ENCODE assay signal across 19 cellular contexts in the genomic region with DNA sequence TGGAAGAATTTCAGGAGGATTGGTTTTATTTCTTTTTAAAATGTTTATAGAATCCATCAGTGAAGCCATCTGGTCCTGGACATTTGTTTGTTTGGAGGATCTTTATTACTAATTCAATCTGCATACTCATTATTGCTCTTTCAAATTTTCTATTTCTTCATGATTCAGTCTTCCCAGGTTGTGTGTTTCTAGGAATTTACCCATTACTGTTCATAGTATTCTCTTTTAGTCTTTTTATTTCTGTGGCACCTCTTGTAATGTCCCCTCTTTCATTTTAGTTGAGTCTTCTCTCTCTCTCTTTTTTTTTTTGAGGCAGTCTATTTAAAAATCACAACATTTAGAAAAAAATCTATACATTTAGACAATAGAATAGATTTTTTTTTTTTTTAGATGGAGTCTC. TPM values are rescaled to one million over a fixed set of nuclear protein-coding genes. Genes with fewer than 3 reads are reported as not detected.
DNase-seq lines count a peak whose midpoint lies in the region; ATAC-seq and TF ChIP-seq lines count a peak whose summit lies in the region.
"Had no signal": no experiment of that assay in that cellular context is flagged by ENCODE, and none has a peak within 500 bp of the region (broad histone marks: within the 10 kb centered on the region; RNA-seq: fewer than 3 reads in every experiment).

No MANE protein-coding gene starts in this region.

- H2AFZ ChIP-seq in PC-3 (ENCODE audit: low read length) = no peak overlapping the region

- H3K9me2 ChIP-seq in PC-3 (replicated peaks; ENCODE audit: low read length) = no peaks in the 10 kb centered on the region

- no peaks in the 10 kb centered on the region for H3K27me3 Mint-ChIP-seq in activated T-cell treated with anti-CD3 and anti-CD28 coated beads, Interleukin-2, amount 50 U/mL, for 72 hours (ENCODE audit: low read depth)
- no peaks in the 10 kb centered on the region for H3K27me3 Mint-ChIP-seq in activated naive CD8-positive, alpha-beta T cell treated with anti-CD3 and anti-CD28 coated beads for 36 hours
- H3K27me3 Mint-ChIP-seq: progenitor cell of endocrine pancreas; stimulated activated memory B cell treated with anti-CD40 and anti-IgM and Interleukin-4, amounts not matched to agents 10 μg/mL and 1 μg/mL and 100 μg/mL, for 72 hours had no signal

- POLR2A ChIA-PET in PC-3 (lab: Charles Lee; ENCODE audit: unreplicated experiment) = no interaction called here

- H3K36me3 ChIP-seq in PC-3 (ENCODE audit: low read depth, low read length) = peaks cover 13% of the 10 kb centered on the region; the same call in 1 of the 2 replicates
- H3K36me3 ChIP-seq in neutrophil = peaks cover 69% of the 10 kb centered on the region
- H3K36me3 ChIP-seq: brain microvascular endothelial cell, colonic mucosa, tibial artery had no signal

- peaks cover 27% of the 10 kb centered on the region for H3K4me1 ChIP-seq in PC-3 (ENCODE audit: insufficient read depth, low read length)
- peaks cover 41 to 67% of the 10 kb centered on the region in 2 experiments for H3K4me1 ChIP-seq in neutrophil (ENCODE audit: control insufficient read depth in 1 of 2, insufficient read depth in 1 of 2, low read depth in 1 of 2, low read length in 1 of 2)
- H3K4me1 ChIP-seq: colonic mucosa, tibial artery had no signal

- H3K9me3 ChIP-seq in PC-3 (ENCODE audit: low read length) (peaks cover 19% of the 10 kb centered on the region), neutrophil (no peaks in the 10 kb centered on the region)
- H3K9me3 ChIP-seq: colonic mucosa, tibial artery had no signal

- BruUV-seq in PC-3 (replicated peaks; lab: Mats Ljungman, UMichigan) = no TSS peak

- H3K36me3 Mint-ChIP-seq in activated T-cell treated with anti-CD3 and anti-CD28 coated beads, Interleukin-2, amount 50 U/mL, for 72 hours (ENCODE audit: insufficient read depth in 2 of 2) = peaks cover 29 to 58% of the 10 kb centered on the region in 2 donors
- H3K36me3 Mint-ChIP-seq in activated naive CD8-positive, alpha-beta T cell treated with anti-CD3 and anti-CD28 coated beads for 36 hours = peaks cover 72% of the 10 kb centered on the region

- no peak for DNase-seq in activated T-cell treated with anti-CD3 and anti-CD28 coated beads, Interleukin-2, amount 50 U/mL, for 72 hours
- no peak for DNase-seq in activated T-cell treated with anti-CD3 and anti-CD28 coated beads, Interleukin-2, amount 50 U/mL, for 48 hours
- no peak for DNase-seq in PC-3
- no peak for DNase-seq in activated naive CD8-positive, alpha-beta T cell treated with anti-CD3 and anti-CD28 coated beads for 36 hours
- no peak for DNase-seq in NK-92 (lab: John Stamatoyannopoulos, UW; ENCODE audit: unreplicated experiment)
- no peak for DNase-seq in DMS153 (lab: John Stamatoyannopoulos, UW)
- DNase-seq: activated CD8-positive, alpha-beta memory T cell treated with anti-CD3 and anti-CD28 coated beads, Interleukin-2, amount 50 U/mL, for 4 hours; brain microvascular endothelial cell; colonic mucosa; DMS79; NCI-H187; tibial artery had no signal

- H3K4me3 Mint-ChIP-seq in activated T-cell treated with anti-CD3 and anti-CD28 coated beads, Interleukin-2, amount 50 U/mL, for 72 hours = peak overlapping the region in 1 of 2 donors; percentile 46
- H3K4me3 Mint-ChIP-seq in activated naive CD8-positive, alpha-beta T cell treated with anti-CD3 and anti-CD28 coated beads for 36 hours = peak overlapping the region; percentile 15
- H3K4me3 Mint-ChIP-seq: stimulated activated memory B cell treated with anti-CD40 and anti-IgM and Interleukin-4, amounts not matched to agents 10 μg/mL and 1 μg/mL and 100 μg/mL, for 72 hours had no signal

- H3F3A ChIP-seq in PC-3 (ENCODE audit: low read length, unreplicated experiment) = peaks cover 4% of the 10 kb centered on the region

- TF ChIP-seq CTCF in PC-3 (conservative IDR thresholded peaks at IDR 0.05; ENCODE audit: low read depth, low read length) (no peak), neutrophil (IDR thresholded peaks at IDR 0.05) (no peak)

- ATAC-seq in activated T-cell treated with anti-CD3 and anti-CD28 coated beads, Interleukin-2, amount 50 U/mL, for 72 hours (replicated peaks in 1 of 2) = no peak
- no peak for ATAC-seq in PC-3
- ATAC-seq in GM21723 (IDR thresholded peaks at IDR 0.05; ENCODE audit: unreplicated experiment) = no peak
- ATAC-seq: K562; stimulated activated memory B cell treated with anti-CD40 and anti-IgM and Interleukin-4, amounts not matched to agents 10 μg/mL and 1 μg/mL and 100 μg/mL, for 72 hours had no signal

- H3K27me3 ChIP-seq in PC-3 (ENCODE audit: low read length) = no peaks in the 10 kb centered on the region
- no peaks in the 10 kb centered on the region for H3K27me3 ChIP-seq in neutrophil
- H3K27me3 ChIP-seq: brain microvascular endothelial cell, colonic mucosa had no signal

- H3K27ac Mint-ChIP-seq in activated T-cell treated with anti-CD3 and anti-CD28 coated beads, Interleukin-2, amount 50 U/mL, for 72 hours = peak overlapping the region; percentile 29
- peak overlapping the region; percentile 84 for H3K27ac Mint-ChIP-seq in activated naive CD8-positive, alpha-beta T cell treated with anti-CD3 and anti-CD28 coated beads for 36 hours
- H3K27ac Mint-ChIP-seq: progenitor cell of endocrine pancreas had no signal

- peak overlapping the region; percentile 65 for H3K27ac ChIP-seq in PC-3 (ENCODE audit: low read length)
- H3K27ac ChIP-seq in neutrophil = peak overlapping the region; percentile 58
- H3K27ac ChIP-seq: brain microvascular endothelial cell, colonic mucosa, tibial artery had no signal

- H3K4me2 ChIP-seq in PC-3 (ENCODE audit: low read length) = no peak overlapping the region

- intact Hi-C loops in PC-3 (cut with micrococcal nuclease) = no loop called here

- H4K20me1 ChIP-seq in PC-3 (ENCODE audit: low read length) = no peaks in the 10 kb centered on the region

- no peak overlapping the region for H3K4me3 ChIP-seq in PC-3 (ENCODE audit: low read length)
- no peak overlapping the region for H3K4me3 ChIP-seq in neutrophil (ENCODE audit: low read depth in 1 of 2, low read length in 1 of 2)
- H3K4me3 ChIP-seq: colonic mucosa, GM12878, K562, tibial artery had no signal

- no peaks in the 10 kb centered on the region for H3K79me2 ChIP-seq in PC-3 (ENCODE audit: low read length)

- CTCF ChIA-PET in PC-3 (lab: Charles Lee) = interaction anchor here (0.6 kb wide), 1 partner anchor 326 kb away, joined by 3 read pairs; no protein-coding TSS in a partner anchor

- no peak overlapping the region for H3K9ac ChIP-seq in PC-3 (ENCODE audit: low read length)

- peaks cover 10 to 13% of the 10 kb centered on the region in 2 donors for H3K9me3 Mint-ChIP-seq in activated T-cell treated with anti-CD3 and anti-CD28 coated beads, Interleukin-2, amount 50 U/mL, for 72 hours
- H3K9me3 Mint-ChIP-seq in activated naive CD8-positive, alpha-beta T cell treated with anti-CD3 and anti-CD28 coated beads for 36 hours = peaks cover 32% of the 10 kb centered on the region

- H3K4me1 Mint-ChIP-seq in activated T-cell treated with anti-CD3 and anti-CD28 coated beads, Interleukin-2, amount 50 U/mL, for 72 hours (ENCODE audit: low read depth) = peaks cover 65% of the 10 kb centered on the region
- peaks cover 58% of the 10 kb centered on the region for H3K4me1 Mint-ChIP-seq in activated naive CD8-positive, alpha-beta T cell treated with anti-CD3 and anti-CD28 coated beads for 36 hours

RNA-seq across cellular contexts. Expression of a gene that starts 32.3 kb away (rescaled TPM):
- 10 to 100 TPM; 66.2 to 72.9 TPM for total RNA-seq in activated T-cell treated with anti-CD3 and anti-CD28 coated beads, Interleukin-2, amount 50 U/mL, for 72 hours
- total RNA-seq in PC-3 (2014; rRNA removed) = 5.4 and 6.3 TPM in 2 replicates
- 10 to 100 TPM; 41.5 to 42.9 TPM for total RNA-seq in activated naive CD8-positive, alpha-beta T cell treated with anti-CD3 and anti-CD28 coated beads for 36 hours
- total RNA-seq: H4 had no signal
